In the genomic region with DNA sequence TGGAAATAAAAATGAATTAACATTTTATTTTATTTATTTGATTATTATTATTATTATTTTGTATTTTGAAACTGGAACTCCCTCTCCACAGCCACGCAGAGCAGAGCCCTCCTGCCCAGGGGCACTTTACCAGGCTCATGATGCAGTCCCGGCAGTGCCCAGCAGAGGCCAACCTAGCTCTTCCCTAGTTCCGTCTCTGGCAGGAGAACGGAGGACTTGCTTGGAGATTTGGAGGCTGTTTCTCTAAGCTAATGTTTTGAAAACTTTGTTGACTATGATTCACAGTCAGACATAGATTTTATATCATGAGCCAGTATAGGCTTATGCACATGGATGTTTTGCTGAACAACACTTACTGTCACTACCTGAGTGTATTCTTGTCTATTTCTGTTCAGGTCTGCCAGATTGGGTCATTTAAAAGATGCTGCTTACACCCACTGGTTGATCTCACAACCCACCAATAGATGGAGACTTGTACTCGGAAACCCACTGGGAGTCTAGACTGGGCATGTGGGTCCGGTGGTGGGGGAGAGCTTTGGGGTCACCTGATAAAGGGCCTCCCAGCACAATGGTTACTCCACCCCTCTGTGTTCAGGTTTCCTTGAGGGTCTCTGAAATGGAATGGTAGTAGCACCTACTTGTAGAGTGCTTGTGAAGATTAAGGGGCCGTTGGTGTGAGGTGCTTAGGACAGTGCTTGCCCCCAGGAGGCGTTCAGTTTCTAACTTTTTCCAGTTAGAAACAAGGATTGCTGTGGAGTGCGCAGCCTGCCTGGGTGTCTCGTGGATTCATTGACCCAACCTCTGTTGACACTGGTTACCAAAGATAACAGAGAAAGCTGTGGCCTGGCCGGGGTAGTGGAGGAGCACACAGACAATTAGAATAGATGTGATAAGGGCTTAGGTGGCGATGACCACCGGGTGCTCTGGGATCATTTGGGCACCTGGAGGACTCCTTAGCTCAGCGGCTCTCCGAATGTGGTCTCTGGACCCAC, we compare ENCODE assay signal across 8 cellular contexts.
DNase-seq lines count a peak whose midpoint lies in the region; ATAC-seq and TF ChIP-seq lines count a peak whose summit lies in the region.

No MANE protein-coding gene starts in this region.

- H3K36me3 Mint-ChIP-seq in GM23338 (ENCODE audit: low read depth) (no peaks in the 10 kb centered on the region; the same call in 2 of the 3 replicates), glutamatergic neuron (ENCODE audit: unreplicated experiment) (no peaks in the 10 kb centered on the region), progenitor cell of endocrine pancreas (ENCODE audit: insufficient read depth) (no peaks in the 10 kb centered on the region)

- H3K9me2 ChIP-seq in GM23338 (ENCODE audit: insufficient read depth) = no peaks in the 10 kb centered on the region

- DNase-seq in ELF-1 (ENCODE audit: low read depth, low spot score) (peak; percentile 87), GM23338 (ENCODE audit: low spot score) (peak; percentile 91), MG63 (peak; percentile 51), SK-N-MC (ENCODE audit: low read depth, low spot score) (peak; percentile 37), glutamatergic neuron (peak; percentile 89), progenitor cell of endocrine pancreas (ENCODE audit: low spot score, unreplicated experiment) (peak; percentile 58), cortex of kidney (lab: John Stamatoyannopoulos, UW) (no peak)
- DNase-seq in activated naive CD4-positive, alpha-beta T cell treated with anti-CD3 and anti-CD28 coated beads, Interleukin-2, amount 50 U/mL, for 16 hours = peak; percentile 57

- H3K9me3 ChIP-seq in MG63 = no peaks in the 10 kb centered on the region
- no peaks in the 10 kb centered on the region for H3K9me3 ChIP-seq in SK-N-MC (ENCODE audit: low read depth, low read length)

- H3K27ac Mint-ChIP-seq in GM23338 (no peak overlapping the region), glutamatergic neuron (ENCODE audit: unreplicated experiment) (no peak overlapping the region), progenitor cell of endocrine pancreas (peak overlapping the region; percentile 33)

- no peak overlapping the region for H3K4me2 ChIP-seq in GM23338

- no peak overlapping the region for H3K27ac ChIP-seq in GM23338 (ENCODE audit: low read depth)
- no peak overlapping the region for H3K27ac ChIP-seq in SK-N-MC

- peaks cover 5% of the 10 kb centered on the region; the same call in 1 of the 2 replicates for H4K20me1 ChIP-seq in GM23338 (replicated peaks; ENCODE audit: insufficient read depth)

- ATAC-seq in GM23338 = peak; percentile 82

- no peak overlapping the region for H3K4me3 Mint-ChIP-seq in GM23338
- no peak overlapping the region for H3K4me3 Mint-ChIP-seq in glutamatergic neuron (ENCODE audit: unreplicated experiment)
- H3K4me3 Mint-ChIP-seq in progenitor cell of endocrine pancreas (ENCODE audit: low read depth) = no peak overlapping the region

- H3K9me3 Mint-ChIP-seq in GM23338 (no peaks in the 10 kb centered on the region; the same call in 2 of the 3 replicates), glutamatergic neuron (ENCODE audit: unreplicated experiment) (peaks cover 2% of the 10 kb centered on the region), progenitor cell of endocrine pancreas (ENCODE audit: low read depth) (no peaks in the 10 kb centered on the region)

- peaks cover 5% of the 10 kb centered on the region; the same call in 1 of the 2 replicates for H3K4me1 ChIP-seq in GM23338 (ENCODE audit: insufficient read depth)

- H3K4me1 Mint-ChIP-seq in GM23338 = peaks cover 31% of the 10 kb centered on the region
- peaks cover 9% of the 10 kb centered on the region for H3K4me1 Mint-ChIP-seq in glutamatergic neuron (ENCODE audit: low read depth, unreplicated experiment)
- H3K4me1 Mint-ChIP-seq in progenitor cell of endocrine pancreas (ENCODE audit: low read depth) = peaks cover 19% of the 10 kb centered on the region

- peaks cover 7% of the 10 kb centered on the region for H3K27me3 Mint-ChIP-seq in GM23338 (ENCODE audit: insufficient read depth, low read depth, poor library complexity)
- H3K27me3 Mint-ChIP-seq in glutamatergic neuron (ENCODE audit: unreplicated experiment) = peaks cover 4% of the 10 kb centered on the region
- no peaks in the 10 kb centered on the region for H3K27me3 Mint-ChIP-seq in progenitor cell of endocrine pancreas

- H3K79me2 ChIP-seq in GM23338 (replicated peaks; ENCODE audit: insufficient read depth) = no peaks in the 10 kb centered on the region

- H2AFZ ChIP-seq in GM23338 = no peak overlapping the region

- H3K27me3 ChIP-seq in GM23338 (ENCODE audit: insufficient read depth) = no peaks in the 10 kb centered on the region
- H3K27me3 ChIP-seq in MG63 = no peaks in the 10 kb centered on the region

- no peak overlapping the region for H3K9ac ChIP-seq in SK-N-MC (ENCODE audit: insufficient read length)

- no peak overlapping the region for H3K4me3 ChIP-seq in GM23338
- H3K4me3 ChIP-seq in MG63 = no peak overlapping the region
- H3K4me3 ChIP-seq in SK-N-MC = no peak overlapping the region

- TF ChIP-seq CTCF in GM23338 (conservative IDR thresholded peaks at IDR 0.05; ENCODE audit: low read depth in 2 of 2) (peak; percentile 84 to 91), glutamatergic neuron (IDR thresholded peaks at IDR 0.05; ENCODE audit: partially characterized antibody, unreplicated experiment) (peak; percentile 91), progenitor cell of endocrine pancreas (IDR thresholded peaks at IDR 0.05; ENCODE audit: unreplicated experiment) (peak; percentile 91)

- H3K36me3 ChIP-seq in GM23338 (ENCODE audit: insufficient read depth) (no peaks in the 10 kb centered on the region), MG63 (no peaks in the 10 kb centered on the region), SK-N-MC (ENCODE audit: insufficient read depth, low read length) (no peaks in the 10 kb centered on the region)

- H3F3A ChIP-seq in GM23338 (replicated peaks; ENCODE audit: low read depth) = no peaks in the 10 kb centered on the region; the same call in 1 of the 2 replicates

TF ChIP-seq in GM23338, 12 proteins besides CTCF, POLR2A, EP300 and RAD21 (continues in another document):
- no peak for TF ChIP-seq JUNB (IDR thresholded peaks at IDR 0.05; ENCODE audit: unreplicated experiment)
- TF ChIP-seq, protein P1, sequence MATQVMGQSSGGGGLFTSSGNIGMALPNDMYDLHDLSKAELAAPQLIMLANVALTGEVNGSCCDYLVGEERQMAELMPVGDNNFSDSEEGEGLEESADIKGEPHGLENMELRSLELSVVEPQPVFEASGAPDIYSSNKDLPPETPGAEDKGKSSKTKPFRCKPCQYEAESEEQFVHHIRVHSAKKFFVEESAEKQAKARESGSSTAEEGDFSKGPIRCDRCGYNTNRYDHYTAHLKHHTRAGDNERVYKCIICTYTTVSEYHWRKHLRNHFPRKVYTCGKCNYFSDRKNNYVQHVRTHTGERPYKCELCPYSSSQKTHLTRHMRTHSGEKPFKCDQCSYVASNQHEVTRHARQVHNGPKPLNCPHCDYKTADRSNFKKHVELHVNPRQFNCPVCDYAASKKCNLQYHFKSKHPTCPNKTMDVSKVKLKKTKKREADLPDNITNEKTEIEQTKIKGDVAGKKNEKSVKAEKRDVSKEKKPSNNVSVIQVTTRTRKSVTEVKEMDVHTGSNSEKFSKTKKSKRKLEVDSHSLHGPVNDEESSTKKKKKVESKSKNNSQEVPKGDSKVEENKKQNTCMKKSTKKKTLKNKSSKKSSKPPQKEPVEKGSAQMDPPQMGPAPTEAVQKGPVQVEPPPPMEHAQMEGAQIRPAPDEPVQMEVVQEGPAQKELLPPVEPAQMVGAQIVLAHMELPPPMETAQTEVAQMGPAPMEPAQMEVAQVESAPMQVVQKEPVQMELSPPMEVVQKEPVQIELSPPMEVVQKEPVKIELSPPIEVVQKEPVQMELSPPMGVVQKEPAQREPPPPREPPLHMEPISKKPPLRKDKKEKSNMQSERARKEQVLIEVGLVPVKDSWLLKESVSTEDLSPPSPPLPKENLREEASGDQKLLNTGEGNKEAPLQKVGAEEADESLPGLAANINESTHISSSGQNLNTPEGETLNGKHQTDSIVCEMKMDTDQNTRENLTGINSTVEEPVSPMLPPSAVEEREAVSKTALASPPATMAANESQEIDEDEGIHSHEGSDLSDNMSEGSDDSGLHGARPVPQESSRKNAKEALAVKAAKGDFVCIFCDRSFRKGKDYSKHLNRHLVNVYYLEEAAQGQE (IDR thresholded peaks at IDR 0.05; ENCODE audit: unreplicated experiment) = no peak
- TF ChIP-seq, protein P2, sequence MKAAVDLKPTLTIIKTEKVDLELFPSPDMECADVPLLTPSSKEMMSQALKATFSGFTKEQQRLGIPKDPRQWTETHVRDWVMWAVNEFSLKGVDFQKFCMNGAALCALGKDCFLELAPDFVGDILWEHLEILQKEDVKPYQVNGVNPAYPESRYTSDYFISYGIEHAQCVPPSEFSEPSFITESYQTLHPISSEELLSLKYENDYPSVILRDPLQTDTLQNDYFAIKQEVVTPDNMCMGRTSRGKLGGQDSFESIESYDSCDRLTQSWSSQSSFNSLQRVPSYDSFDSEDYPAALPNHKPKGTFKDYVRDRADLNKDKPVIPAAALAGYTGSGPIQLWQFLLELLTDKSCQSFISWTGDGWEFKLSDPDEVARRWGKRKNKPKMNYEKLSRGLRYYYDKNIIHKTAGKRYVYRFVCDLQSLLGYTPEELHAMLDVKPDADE (IDR thresholded peaks at IDR 0.05) = no peak
- TF ChIP-seq EZH2phosphoT487 (IDR thresholded peaks at IDR 0.05; ENCODE audit: unreplicated experiment) = no peak
- no peak for TF ChIP-seq EZH2 (IDR thresholded peaks at IDR 0.05; ENCODE audit: low read depth, unreplicated experiment)
